Comparison of ENCODE assay signal across 7 cellular contexts in genomic region chr4:118494437-118494836, GRCh38.
DNase-seq lines count a peak whose midpoint lies in the region; ATAC-seq, FAIRE-seq and TF ChIP-seq lines count a peak whose summit lies in the region.
"Not testable (repeated sequence)": the region's sequence is repeated elsewhere in the genome, so short reads cannot be mapped to it uniquely, and the experiment has no call there.

No MANE protein-coding gene starts in this region.

- peak; percentile 79 for ATAC-seq in left lobe of liver
- not testable (repeated sequence) for ATAC-seq in HepG2
- peak; percentile 50 to 85 (median 76) for ATAC-seq in right lobe of liver

- intact Hi-C loops in HepG2 (cut with micrococcal nuclease; ENCODE audit: unreplicated experiment); right lobe of liver (cut with DNase I): not testable (repeated sequence)

- H3K4me3 ChIP-seq in astrocyte (ENCODE audit: insufficient read depth, low read depth, low read length); HepG2 (replicated peaks in 1 of 3; ENCODE audit: insufficient read depth in 1 of 3, low read depth in 2 of 3, low read length in 3 of 3); right lobe of liver: not testable (repeated sequence)

- 3% methylated on average over 6 of the region's 6 CpGs for WGBS in HepG2 (ENCODE audit: low lambda C conversion rate)
- 41% methylated on average over 6 of the region's 6 CpGs for WGBS in right lobe of liver (ENCODE audit: insufficient coverage, low coverage, low lambda C conversion rate, missing lambda C conversion rate)

- POLR2A ChIA-PET in HepG2 (lab: Yijun Ruan, JAX) = not testable (repeated sequence)

- not testable (repeated sequence) for TF ChIP-seq CTCF in astrocyte (IDR thresholded peaks at IDR 0.05; ENCODE audit: insufficient read depth, low read depth, low read length); HepG2 (CRISPR knock-in tag; IDR thresholded peaks at IDR 0.05); right lobe of liver (IDR thresholded peaks at IDR 0.05)

- not testable (repeated sequence) for H3K27ac Mint-ChIP-seq in astrocyte (ENCODE audit: unreplicated experiment)

- H3K36me3 Mint-ChIP-seq in astrocyte (ENCODE audit: low read depth, unreplicated experiment) = not testable (repeated sequence)

- H3K79me2 ChIP-seq in astrocyte (ENCODE audit: insufficient read depth, low read length); HepG2 (ENCODE audit: insufficient read depth, low read length): not testable (repeated sequence)

- H3K9me3 Mint-ChIP-seq in astrocyte (ENCODE audit: unreplicated experiment) = not testable (repeated sequence)

- BruUV-seq in HepG2 (replicated peaks; lab: Mats Ljungman, UMichigan) = not testable (repeated sequence)

- not testable (repeated sequence) for TF ChIP-seq EP300 in HepG2 (IDR thresholded peaks at IDR 0.05; ENCODE audit: low read depth in 2 of 2, low read length in 2 of 2); HepG2 (CRISPR knock-in tag; IDR thresholded peaks at IDR 0.05; ENCODE audit: borderline replicate concordance)

- not testable (repeated sequence) for H3K9ac ChIP-seq in astrocyte (ENCODE audit: low read length); HepG2 (ENCODE audit: insufficient read depth, low read depth, low read length)

- peak; percentile 29 for FAIRE-seq in GM18507 (lab: Jason Lieb, UNC)
- FAIRE-seq in H54 (lab: Jason Lieb, UNC) = peak; percentile 91
- FAIRE-seq in astrocyte (lab: Jason Lieb, UNC) = peak; percentile 32
- peak; percentile 31 for FAIRE-seq in colon (lab: Jason Lieb, UNC)
- FAIRE-seq in HepG2 (lab: Jason Lieb, UNC) = peak; percentile 57

- H4K20me1 ChIP-seq in astrocyte (ENCODE audit: insufficient read depth, low read length); HepG2 (ENCODE audit: insufficient read depth, low read length): not testable (repeated sequence)

- not testable (repeated sequence) for H3K4me1 ChIP-seq in astrocyte (ENCODE audit: insufficient read depth, low read length); HepG2 (ENCODE audit: insufficient read depth, low read length); right lobe of liver

- not testable (repeated sequence) for H3K27ac ChIP-seq in astrocyte (ENCODE audit: low read depth, low read length); HepG2 (ENCODE audit: extremely low read length, insufficient read depth, low read length); right lobe of liver

- not testable (repeated sequence) for H3K4me3 Mint-ChIP-seq in astrocyte (ENCODE audit: unreplicated experiment)

- DNase-seq in GM18507 (ENCODE audit: extremely low spot score, insufficient read length, low read depth); H54 (ENCODE audit: insufficient read length, low spot score); astrocyte (ENCODE audit: low read depth); left lobe of liver (ENCODE audit: low spot score); HepG2 (ENCODE audit: low spot score); right lobe of liver: not testable (repeated sequence)

- CTCF ChIA-PET in HepG2 (lab: Yijun Ruan, JAX; ENCODE audit: low intra/inter-chr PET ratio, low total read pairs) = not testable (repeated sequence)

- in situ Hi-C loops in HepG2 (cut with HindIII; ENCODE audit: extremely low pct_ligation_motif_present, low pct_unique_long_range_greater_than_20kb) = not testable (repeated sequence)

- H3K36me3 ChIP-seq in astrocyte (ENCODE audit: insufficient read depth, low read length); HepG2 (replicated peaks in 1 of 2; ENCODE audit: control insufficient read depth in 1 of 2, insufficient read depth in 2 of 2, low read length in 2 of 2); right lobe of liver: not testable (repeated sequence)

- H3K9me3 ChIP-seq in astrocyte (ENCODE audit: insufficient read depth, low read depth, low read length); HepG2 (ENCODE audit: low read length); right lobe of liver: not testable (repeated sequence)

- TF ChIP-seq RAD21 in HepG2 (CRISPR knock-in tag; IDR thresholded peaks at IDR 0.05) = not testable (repeated sequence)

- H3K4me1 Mint-ChIP-seq in astrocyte (ENCODE audit: low read depth, unreplicated experiment) = not testable (repeated sequence)

- not testable (repeated sequence) for H3K27me3 Mint-ChIP-seq in astrocyte (ENCODE audit: low read depth, unreplicated experiment)

- TF ChIP-seq POLR2A in H54 (IDR thresholded peaks at IDR 0.05; ENCODE audit: low read depth, low read length); HepG2 (IDR thresholded peaks at IDR 0.05; ENCODE audit: insufficient read depth in 1 of 2, low read depth in 2 of 2, low read length in 2 of 2); right lobe of liver (IDR thresholded peaks at IDR 0.05): not testable (repeated sequence)

- not testable (repeated sequence) for H2AFZ ChIP-seq in astrocyte (ENCODE audit: low read depth, low read length); HepG2 (ENCODE audit: low read length)

- H3K27me3 ChIP-seq in astrocyte (ENCODE audit: insufficient read depth, low read length); HepG2 (ENCODE audit: control insufficient read depth in 1 of 2, insufficient read depth in 2 of 2, low read length in 2 of 2); right lobe of liver: not testable (repeated sequence)

- not testable (repeated sequence) for H3K4me2 ChIP-seq in astrocyte (ENCODE audit: low read length); HepG2 (ENCODE audit: low read depth, low read length)
